ENCODE assay signal across 13 cellular contexts in genomic region chr7:767580-767940, GRCh38.
DNase-seq lines count a peak whose midpoint lies in the region; ATAC-seq, FAIRE-seq and TF ChIP-seq lines count a peak whose summit lies in the region.
"Had no signal": no experiment of that assay in that cellular context is flagged by ENCODE, and none has a peak within 500 bp of the region (broad histone marks: within the 10 kb centered on the region; RNA-seq: fewer than 3 reads in every experiment).

No MANE protein-coding gene starts in this region.

- no peaks in the 10 kb centered on the region for H3K9me3 Mint-ChIP-seq in stimulated activated naive CD8-positive, alpha-beta T cell treated with anti-CD3 and anti-CD28 coated beads, Interleukin-15, amount 100 ng/mL, for 72 hours
- H3K9me3 Mint-ChIP-seq: CD4-positive, CD25-positive, alpha-beta regulatory T cell had no signal

- TF ChIP-seq CTCF in RWPE1 (conservative IDR thresholded peaks at IDR 0.05; ENCODE audit: low read depth) (no peak), fibroblast of mammary gland (conservative IDR thresholded peaks at IDR 0.05; ENCODE audit: control insufficient read depth, insufficient read depth, low read depth, low read length) (no peak), D721Med (IDR thresholded peaks at IDR 0.05; ENCODE audit: insufficient read depth, missing control alignments) (no peak)

- CTCF ChIA-PET in RWPE1 (lab: Yijun Ruan, JAX): interaction anchor here (0.6 kb wide), 1 partner anchor 10 kb away, joined by 5 read pairs; no protein-coding TSS in a partner anchor

- H3K27ac Mint-ChIP-seq in stimulated activated naive CD8-positive, alpha-beta T cell treated with anti-CD3 and anti-CD28 coated beads, Interleukin-15, amount 100 ng/mL, for 72 hours: peak overlapping the region; percentile 63 to 89
- H3K27ac Mint-ChIP-seq: CD4-positive, CD25-positive, alpha-beta regulatory T cell had no signal

- no peak for ATAC-seq in stimulated activated naive CD8-positive, alpha-beta T cell treated with anti-CD3 and anti-CD28 coated beads, Interleukin-15, amount 100 ng/mL, for 72 hours
- ATAC-seq in stimulated activated naive CD8-positive, alpha-beta T cell treated with anti-CD3 and anti-CD28 coated beads, Interleukin-15, Interleukin-2, amounts not matched to agents 100 U/mL and 50 U/mL, for 24 hours: no peak
- ATAC-seq: GM12878 had no signal

- H3K4me3 ChIP-seq in fibroblast of mammary gland (ENCODE audit: control insufficient read depth, low read depth, low read length): peak overlapping the region; percentile 42
- H3K4me3 ChIP-seq: GM12878 had no signal

- DNase-seq in stimulated activated naive CD8-positive, alpha-beta T cell treated with anti-CD3 and anti-CD28 coated beads, Interleukin-15, amount 100 ng/mL, for 72 hours: no peak
- DNase-seq in stimulated activated naive CD8-positive, alpha-beta T cell treated with anti-CD3 and anti-CD28 coated beads, Interleukin-15, Interleukin-2, amounts not matched to agents 100 U/mL and 50 U/mL, for 24 hours: no peak
- DNase-seq in RWPE1 (ENCODE audit: low spot score): peak; percentile 73
- DNase-seq in fibroblast of mammary gland (ENCODE audit: low read depth): peak; percentile 83
- DNase-seq in urothelium cell line (ENCODE audit: low spot score): no peak
- no peak for DNase-seq in activated CD8-positive, alpha-beta memory T cell treated with anti-CD3 and anti-CD28 coated beads for 24 hours
- no peak for DNase-seq in D721Med (ENCODE audit: insufficient read length, low spot score)
- no peak for DNase-seq in AG08396 (ENCODE audit: low spot score)
- DNase-seq: foreskin fibroblast, NCI-H510A, SW 1271 had no signal

- H3K4me1 Mint-ChIP-seq in stimulated activated naive CD8-positive, alpha-beta T cell treated with anti-CD3 and anti-CD28 coated beads, Interleukin-15, amount 100 ng/mL, for 72 hours: no peaks in the 10 kb centered on the region
- H3K4me1 Mint-ChIP-seq: CD4-positive, CD25-positive, alpha-beta regulatory T cell had no signal

- no peak overlapping the region for H3K4me3 Mint-ChIP-seq in stimulated activated naive CD8-positive, alpha-beta T cell treated with anti-CD3 and anti-CD28 coated beads, Interleukin-15, amount 100 ng/mL, for 72 hours

- POLR2A ChIA-PET in RWPE1 (lab: Yijun Ruan, JAX; ENCODE audit: low non-redundant PET): interaction anchor here (0.6 to 1.1 kb wide), 4 partner anchors 9 to 371 kb away, joined by 3 to 4 read pairs (median 3); a partner anchor contains a TSS

- no peaks in the 10 kb centered on the region for H3K27me3 Mint-ChIP-seq in stimulated activated naive CD8-positive, alpha-beta T cell treated with anti-CD3 and anti-CD28 coated beads, Interleukin-15, amount 100 ng/mL, for 72 hours
- H3K27me3 Mint-ChIP-seq: CD4-positive, CD25-positive, alpha-beta regulatory T cell had no signal

- H3K27ac ChIP-seq in RWPE1: peak overlapping the region; percentile 75

- FAIRE-seq in urothelium cell line (lab: Jason Lieb, UNC) (peak; percentile 72), D721Med (lab: Jason Lieb, UNC) (no peak)
- FAIRE-seq: GM12878 had no signal

Comparison
In these comparisons a context has a peak if more than half of its experiments do, and no peak if none do; other contexts are left out.
1. DNase-seq: peak in RWPE1 (single experiment) and fibroblast of mammary gland (single experiment); none in stimulated activated naive CD8-positive, alpha-beta T cell treated with anti-CD3 and anti-CD28 coated beads, Interleukin-15, amount 100 ng/mL, for 72 hours (0 of 2), stimulated activated naive CD8-positive, alpha-beta T cell treated with anti-CD3 and anti-CD28 coated beads, Interleukin-15, Interleukin-2, amounts not matched to agents 100 U/mL and 50 U/mL, for 24 hours (single experiment), urothelium cell line (single experiment), activated CD8-positive, alpha-beta memory T cell treated with anti-CD3 and anti-CD28 coated beads for 24 hours (single experiment), D721Med (single experiment) and AG08396 (single experiment).